In genomic region chr2:43131051-43131889, GRCh38 we compare ENCODE assay signal across 1 cellular context.
TF ChIP-seq lines count a peak whose summit lies in the region.

No MANE protein-coding gene starts in this region.

TF ChIP-seq in GM23338, 12 proteins besides CTCF, POLR2A, EP300 and RAD21 (continued from another document):
- TF ChIP-seq ZNF462 (CRISPR knock-in tag; IDR thresholded peaks at IDR 0.05) (no peak), JUNB (IDR thresholded peaks at IDR 0.05; ENCODE audit: unreplicated experiment) (no peak), REST (IDR thresholded peaks at IDR 0.05; ENCODE audit: unreplicated experiment) (no peak)
TF ChIP-seq in GM23338: peak in this region for 0.
